Comparison of ENCODE assay signal across 1 cellular context in the genomic region with DNA sequence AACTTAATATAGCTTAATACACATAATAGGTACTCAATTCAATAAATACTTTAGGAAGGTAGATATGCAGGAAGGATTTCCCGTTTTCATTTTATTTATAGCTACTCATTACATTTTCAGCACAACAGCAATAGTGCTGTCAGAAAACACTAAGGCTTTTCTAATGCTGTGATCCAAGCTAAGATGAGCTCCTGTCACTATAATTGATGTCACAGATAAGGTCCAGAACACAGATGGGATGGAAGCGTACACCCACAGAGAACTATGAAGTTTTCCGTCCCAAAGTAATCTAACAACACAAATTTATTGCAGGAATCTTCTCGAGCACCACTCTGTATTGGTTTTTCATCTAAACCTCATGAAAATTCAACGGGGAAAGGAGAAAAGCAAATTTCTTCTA.
TF ChIP-seq lines count a peak whose summit lies in the region.

No MANE protein-coding gene starts in this region.

TF ChIP-seq in K562, 482 proteins besides CTCF, POLR2A, EP300 and RAD21:
- TF ChIP-seq PML (IDR thresholded peaks at IDR 0.05; ENCODE audit: low read length) = no peak
- no peak for TF ChIP-seq ZNF165 (CRISPR knock-in tag; IDR thresholded peaks at IDR 0.05; ENCODE audit: borderline replicate concordance)
- no peak for TF ChIP-seq RB1 (IDR thresholded peaks at IDR 0.05; ENCODE audit: low read depth)
- peak; percentile 59 for TF ChIP-seq MEIS2 (IDR thresholded peaks at IDR 0.05; ENCODE audit: partially characterized antibody)
- TF ChIP-seq NFATC3 (IDR thresholded peaks at IDR 0.05) = no peak
- TF ChIP-seq RCOR1 (IDR thresholded peaks at IDR 0.05; ENCODE audit: borderline replicate concordance in 1 of 2, low read depth in 2 of 2, low read length in 2 of 2) = no peak
- TF ChIP-seq, protein P1, sequence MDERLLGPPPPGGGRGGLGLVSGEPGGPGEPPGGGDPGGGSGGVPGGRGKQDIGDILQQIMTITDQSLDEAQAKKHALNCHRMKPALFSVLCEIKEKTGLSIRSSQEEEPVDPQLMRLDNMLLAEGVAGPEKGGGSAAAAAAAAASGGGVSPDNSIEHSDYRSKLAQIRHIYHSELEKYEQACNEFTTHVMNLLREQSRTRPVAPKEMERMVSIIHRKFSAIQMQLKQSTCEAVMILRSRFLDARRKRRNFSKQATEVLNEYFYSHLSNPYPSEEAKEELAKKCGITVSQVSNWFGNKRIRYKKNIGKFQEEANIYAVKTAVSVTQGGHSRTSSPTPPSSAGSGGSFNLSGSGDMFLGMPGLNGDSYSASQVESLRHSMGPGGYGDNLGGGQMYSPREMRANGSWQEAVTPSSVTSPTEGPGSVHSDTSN (CRISPR knock-in tag; IDR thresholded peaks at IDR 0.05; ENCODE audit: low read depth) = no peak
- TF ChIP-seq, protein P1 (tag; conservative IDR thresholded peaks at IDR 0.05; ENCODE audit: low read depth) = peak; percentile 59
- TF ChIP-seq, protein P2, sequence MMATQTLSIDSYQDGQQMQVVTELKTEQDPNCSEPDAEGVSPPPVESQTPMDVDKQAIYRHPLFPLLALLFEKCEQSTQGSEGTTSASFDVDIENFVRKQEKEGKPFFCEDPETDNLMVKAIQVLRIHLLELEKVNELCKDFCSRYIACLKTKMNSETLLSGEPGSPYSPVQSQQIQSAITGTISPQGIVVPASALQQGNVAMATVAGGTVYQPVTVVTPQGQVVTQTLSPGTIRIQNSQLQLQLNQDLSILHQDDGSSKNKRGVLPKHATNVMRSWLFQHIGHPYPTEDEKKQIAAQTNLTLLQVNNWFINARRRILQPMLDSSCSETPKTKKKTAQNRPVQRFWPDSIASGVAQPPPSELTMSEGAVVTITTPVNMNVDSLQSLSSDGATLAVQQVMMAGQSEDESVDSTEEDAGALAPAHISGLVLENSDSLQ (IDR thresholded peaks at IDR 0.05) = peak; percentile 18; the same call in 1 of the 2 replicates
- no peak for TF ChIP-seq ZNF217 (CRISPR knock-in tag; IDR thresholded peaks at IDR 0.05)
